In the genomic region with DNA sequence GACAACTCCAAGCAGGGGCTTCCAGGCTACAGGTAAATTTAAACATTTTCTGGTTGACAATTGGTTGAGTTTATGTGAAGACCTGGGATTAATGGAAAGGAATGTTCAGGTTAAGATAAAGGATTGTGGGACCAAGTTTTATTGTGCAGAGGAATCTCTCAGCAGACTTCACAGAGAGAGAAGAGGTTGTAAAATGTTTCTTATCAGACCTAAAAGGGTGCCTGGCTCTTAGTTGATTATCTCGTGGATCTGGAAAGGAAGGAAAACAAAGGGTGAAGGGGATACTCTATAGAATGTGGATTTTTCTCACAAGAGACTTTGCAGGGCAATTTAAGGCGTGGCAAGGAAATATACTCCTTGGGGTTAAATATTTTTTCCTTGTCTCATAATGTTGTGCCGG, we compare ENCODE assay signal across 21 cellular contexts.
DNase-seq lines count a peak whose midpoint lies in the region; ATAC-seq, FAIRE-seq and TF ChIP-seq lines count a peak whose summit lies in the region.
"Had no signal": no experiment of that assay in that cellular context is flagged by ENCODE, and none has a peak within 500 bp of the region (broad histone marks: within the 10 kb centered on the region; RNA-seq: fewer than 3 reads in every experiment).

No MANE protein-coding gene starts in this region.

- peak overlapping the region; percentile 70; the same call in 1 of the 2 replicates for H3K27ac ChIP-seq in HUES6 (ENCODE audit: low read depth, low read length)
- no peak overlapping the region for H3K27ac ChIP-seq in K562 (ENCODE audit: extremely low read depth, low read depth, low read length)
- H3K27ac ChIP-seq in mesodermal cell (ENCODE audit: low read depth, low read length, severe bottlenecking) = peak overlapping the region; percentile 88
- no peak overlapping the region for H3K27ac ChIP-seq in kidney (ENCODE audit: low read depth in 2 of 2, low read length in 2 of 2)
- H3K27ac ChIP-seq: GM23248, HL-60, SJSA1 had no signal

- no peaks in the 10 kb centered on the region for H3K79me2 ChIP-seq in K562 (ENCODE audit: control insufficient read depth, insufficient read depth, low read length)

- POLR2A ChIA-PET in K562 (lab: Yijun Ruan, JAX) = no interaction called here

- H3K9me3 Mint-ChIP-seq in Calu3 (ENCODE audit: low read depth, unreplicated experiment) = no peaks in the 10 kb centered on the region
- H3K9me3 Mint-ChIP-seq: H9, HFFc6 had no signal

- peak overlapping the region; percentile 5 for H3K4me3 Mint-ChIP-seq in Calu3 (ENCODE audit: low read depth, unreplicated experiment)
- H3K4me3 Mint-ChIP-seq: CD4-positive, CD25-positive, alpha-beta regulatory T cell; H9; HFFc6 had no signal

- TF ChIP-seq CTCF in Calu3 (IDR thresholded peaks at IDR 0.05; ENCODE audit: unreplicated experiment) = no peak
- TF ChIP-seq CTCF in K562 (IDR thresholded peaks at IDR 0.05 in 2 of 3, conservative IDR thresholded peaks at IDR 0.05 in 1 of 3; ENCODE audit: insufficient read depth in 2 of 3, low read depth in 1 of 3, low read length in 3 of 3) = no peak
- TF ChIP-seq CTCF in kidney (IDR thresholded peaks at IDR 0.05; ENCODE audit: borderline replicate concordance, extremely low read depth, insufficient read depth) = no peak

- CTCF ChIA-PET in Calu3 (lab: Charles Lee) (interaction anchor here (0.6 to 1.1 kb wide), 2 partner anchors 42 to 45 kb away, joined by 3 to 4 read pairs; no protein-coding TSS in a partner anchor), K562 (lab: Yijun Ruan, JAX; ENCODE audit: low intra/inter-chr PET ratio) (no interaction called here)

- peak overlapping the region; percentile 0 for H3K27ac Mint-ChIP-seq in Calu3 (ENCODE audit: unreplicated experiment)
- H3K27ac Mint-ChIP-seq: CD4-positive, CD25-positive, alpha-beta regulatory T cell; HFFc6 had no signal

- H2AFZ ChIP-seq in K562 (ENCODE audit: low read depth, low read length) = no peak overlapping the region
- H2AFZ ChIP-seq: GM23248 had no signal

- in situ Hi-C loops in K562 (cut with MboI) = no loop called here

- H3K9me3 ChIP-seq in HUES6 (ENCODE audit: control insufficient read depth, insufficient read depth, low read depth, low read length) (no peaks in the 10 kb centered on the region), K562 (replicated peaks; ENCODE audit: control insufficient read depth, insufficient read depth, low read depth, low read length) (no peaks in the 10 kb centered on the region), mesodermal cell (ENCODE audit: control insufficient read depth, low read length) (no peaks in the 10 kb centered on the region), kidney (ENCODE audit: control insufficient read depth in 1 of 2, low read length in 2 of 2) (no peaks in the 10 kb centered on the region)
- H3K9me3 ChIP-seq: SJSA1 had no signal

- TF ChIP-seq POLR2A in K562 (conservative IDR thresholded peaks at IDR 0.05) = no peak
- no peak for TF ChIP-seq POLR2A in GM12892 (IDR thresholded peaks at IDR 0.05; ENCODE audit: low read depth, low read length)

- H3K27me3 Mint-ChIP-seq in Calu3 (ENCODE audit: unreplicated experiment) = no peaks in the 10 kb centered on the region
- H3K27me3 Mint-ChIP-seq: CD4-positive, CD25-positive, alpha-beta regulatory T cell had no signal

- H3K36me3 ChIP-seq in HUES6 (ENCODE audit: control insufficient read depth, insufficient read depth, low read length) = no peaks in the 10 kb centered on the region
- H3K36me3 ChIP-seq in K562 (ENCODE audit: control insufficient read depth, insufficient read depth, low read length) = peaks cover 2% of the 10 kb centered on the region; the same call in 1 of the 3 replicates
- peaks cover 9% of the 10 kb centered on the region for H3K36me3 ChIP-seq in mesodermal cell (ENCODE audit: control insufficient read depth, insufficient read depth, low read length)
- H3K36me3 ChIP-seq in kidney (ENCODE audit: control insufficient read depth in 1 of 2, insufficient read depth in 2 of 2, low read length in 2 of 2) = no peaks in the 10 kb centered on the region

- peaks cover 34% of the 10 kb centered on the region for H3K4me1 Mint-ChIP-seq in Calu3 (ENCODE audit: low read depth, unreplicated experiment)

- no TSS peak for BruUV-seq in Calu3 (replicated peaks; lab: Mats Ljungman, UMichigan)
- no TSS peak for BruUV-seq in K562 (replicated peaks; lab: Mats Ljungman, UMichigan)

- no peak for DNase-seq in Calu3
- DNase-seq in K562 (ENCODE audit: extremely low read depth in 1 of 4, low spot score in 3 of 4) = no peak
- DNase-seq in NCI-H526 (lab: John Stamatoyannopoulos, UW) = no peak
- no peak for DNase-seq in GM12892 (ENCODE audit: insufficient read length)
- no peak for DNase-seq in kidney
- DNase-seq: CD4-positive, CD25-positive, alpha-beta regulatory T cell; DMS 273 treated with DMSO at 0.1 percent for 48 hours; DMS79 treated with DMSO at 0.1 percent for 48 hours; GM23248; H9; HFFc6; NCI-H187; NCI-H446; NCI-H526 treated with DMSO at 0.1 percent for 48 hours had no signal

- ATAC-seq in K562 = no peak
- ATAC-seq in HG03108 (IDR thresholded peaks at IDR 0.05; ENCODE audit: unreplicated experiment) = no peak
- ATAC-seq: Right ventricle myocardium inferior had no signal

- 50% methylated on average over 3 of the region's 3 CpGs for WGBS in K562 (ENCODE audit: insufficient coverage, low coverage, missing lambda C conversion rate)
- 50 to 74% methylated on average over 1 to 2 of the region's 3 CpGs for WGBS in mesodermal cell (ENCODE audit: insufficient coverage in 2 of 2), 2 experiments

- H3K4me2 ChIP-seq in K562 (ENCODE audit: insufficient read depth, low read length) = no peak overlapping the region

- TF ChIP-seq EP300 in K562 (IDR thresholded peaks at IDR 0.05; ENCODE audit: low read length) = no peak

- no peak overlapping the region for H3K9ac ChIP-seq in HUES6 (ENCODE audit: low read length)
- no peak overlapping the region for H3K9ac ChIP-seq in K562 (ENCODE audit: insufficient read depth in 1 of 2, low read depth in 2 of 2, low read length in 2 of 2)
- H3K9ac ChIP-seq in kidney (ENCODE audit: low read length in 2 of 2) = no peak overlapping the region
- H3K9ac ChIP-seq: GM23248 had no signal

- no peak for TF ChIP-seq RAD21 in K562 (CRISPR knock-in tag; conservative IDR thresholded peaks at IDR 0.05 in 1 of 2, IDR thresholded peaks at IDR 0.05 in 1 of 2)

- FAIRE-seq in K562 (lab: Jason Lieb, UNC) (no peak), GM12892 (lab: Jason Lieb, UNC) (no peak), kidney (lab: Jason Lieb, UNC) (no peak)
- FAIRE-seq: GM18507 had no signal

- no peaks in the 10 kb centered on the region for H3K36me3 Mint-ChIP-seq in Calu3 (ENCODE audit: insufficient read depth, unreplicated experiment)

- intact Hi-C loops in Calu3 (cut with micrococcal nuclease; ENCODE audit: unreplicated experiment) (no loop called here), K562 (cut with micrococcal nuclease) (no loop called here), kidney (cut with DNase I) (no loop called here)

- H3K4me3 ChIP-seq in HUES6 (ENCODE audit: low read depth, low read length) = no peak overlapping the region
- H3K4me3 ChIP-seq in K562 = no peak overlapping the region
- no peak overlapping the region for H3K4me3 ChIP-seq in mesodermal cell (ENCODE audit: extremely low read depth, insufficient read depth, low read length, poor library complexity, severe bottlenecking)
- H3K4me3 ChIP-seq in kidney (ENCODE audit: low read length in 2 of 2) = no peak overlapping the region
- H3K4me3 ChIP-seq: GM23248, SJSA1 had no signal

- H3K4me1 ChIP-seq in HUES6 (ENCODE audit: control insufficient read depth, insufficient read depth, low read length) (peaks cover 8% of the 10 kb centered on the region), K562 (replicated peaks in 1 of 2; ENCODE audit: control insufficient read depth in 2 of 2, insufficient read depth in 2 of 2, low read length in 2 of 2) (no peaks in the 10 kb centered on the region; a peak in 1 of 5 replicates), mesodermal cell (ENCODE audit: control insufficient read depth, insufficient read depth, low read length, poor library complexity, severe bottlenecking) (peaks cover 12% of the 10 kb centered on the region), kidney (ENCODE audit: control insufficient read depth in 1 of 2, insufficient read depth in 1 of 2, low read depth in 1 of 2, low read length in 2 of 2) (no peaks in the 10 kb centered on the region)
- H3K4me1 ChIP-seq: SJSA1 had no signal

- H4K20me1 ChIP-seq in K562 (replicated peaks; ENCODE audit: control insufficient read depth, insufficient read depth, low read length) = no peaks in the 10 kb centered on the region

- H3K27me3 ChIP-seq in HUES6 (ENCODE audit: control insufficient read depth, insufficient read depth, low read length) (no peaks in the 10 kb centered on the region), K562 (ENCODE audit: control insufficient read depth in 2 of 2, insufficient read depth in 2 of 2, low read length in 2 of 2) (no peaks in the 10 kb centered on the region)
- H3K27me3 ChIP-seq: SJSA1 had no signal

- no peaks in the 10 kb centered on the region for H3K9me1 ChIP-seq in K562 (ENCODE audit: control insufficient read depth, insufficient read depth, low read length)

TF ChIP-seq in K562, 482 proteins besides CTCF, POLR2A, EP300 and RAD21 (continues in another document):
- TF ChIP-seq CBFA2T2 (conservative IDR thresholded peaks at IDR 0.05) (0 out of 2 replicates have a peak, but pooled peaks have one; percentile 21), JUN (IDR thresholded peaks at IDR 0.05; ENCODE audit: borderline replicate concordance, low read depth, low read length) (no peak), JUN (CRISPR knock-in tag; IDR thresholded peaks at IDR 0.05; ENCODE audit: borderline replicate concordance) (no peak), ZNF134 (CRISPR knock-in tag; conservative IDR thresholded peaks at IDR 0.05) (no peak), HMGN3 (IDR thresholded peaks at IDR 0.05; ENCODE audit: borderline replicate concordance, extremely low read depth, insufficient read length, low read depth, low read length) (no peak), ZZZ3 (IDR thresholded peaks at IDR 0.05) (no peak), OTX1 (CRISPR knock-in tag; IDR thresholded peaks at IDR 0.05) (no peak), SRSF1 (IDR thresholded peaks at IDR 0.05; ENCODE audit: low read depth, low read length) (no peak), THRAP3 (IDR thresholded peaks at IDR 0.05; ENCODE audit: borderline replicate concordance) (no peak), ZNF324 (CRISPR knock-in tag; IDR thresholded peaks at IDR 0.05) (no peak), ARID1B (IDR thresholded peaks at IDR 0.05) (peak; percentile 39)
- TF ChIP-seq, protein P1, sequence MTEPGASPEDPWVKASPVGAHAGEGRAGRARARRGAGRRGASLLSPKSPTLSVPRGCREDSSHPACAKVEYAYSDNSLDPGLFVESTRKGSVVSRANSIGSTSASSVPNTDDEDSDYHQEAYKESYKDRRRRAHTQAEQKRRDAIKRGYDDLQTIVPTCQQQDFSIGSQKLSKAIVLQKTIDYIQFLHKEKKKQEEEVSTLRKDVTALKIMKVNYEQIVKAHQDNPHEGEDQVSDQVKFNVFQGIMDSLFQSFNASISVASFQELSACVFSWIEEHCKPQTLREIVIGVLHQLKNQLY (CRISPR knock-in tag; conservative IDR thresholded peaks at IDR 0.05) = no peak

Comparison
In these comparisons a context has a peak if more than half of its experiments do, and no peak if none do; other contexts are left out.
1. H3K27ac ChIP-seq: peak in HUES6 (single experiment) and mesodermal cell (single experiment); none in K562 (single experiment) and kidney (0 of 2).